ENCODE assay signal across 15 cellular contexts in genomic region chr1:1873186-1873585, GRCh38. TPM values are rescaled to one million over a fixed set of nuclear protein-coding genes. Genes with fewer than 3 reads are reported as not detected.
DNase-seq lines count a peak whose midpoint lies in the region; ATAC-seq and TF ChIP-seq lines count a peak whose summit lies in the region.
"Had no signal": no experiment of that assay in that cellular context is flagged by ENCODE, and none has a peak within 500 bp of the region (broad histone marks: within the 10 kb centered on the region; RNA-seq: fewer than 3 reads in every experiment).

No MANE protein-coding gene starts in this region.

- no peak for TF ChIP-seq POLR2A in prostate gland (IDR thresholded peaks at IDR 0.05)

- no peaks in the 10 kb centered on the region for H3K27me3 Mint-ChIP-seq in T-helper 17 cell
- H3K27me3 Mint-ChIP-seq: stimulated activated memory B cell treated with anti-CD40 and anti-IgM and Interleukin-4, amounts not matched to agents 10 μg/mL and 1 μg/mL and 100 μg/mL, for 72 hours had no signal

- H3K4me1 Mint-ChIP-seq in T-helper 17 cell = peaks cover 67% of the 10 kb centered on the region

- H3K36me3 Mint-ChIP-seq in T-helper 17 cell (ENCODE audit: low read depth) = peaks cover 10% of the 10 kb centered on the region

- H3K36me3 ChIP-seq in prostate gland = no peaks in the 10 kb centered on the region
- 0 out of 2 replicates have a peak, but pooled peaks cover 5% of the 10 kb centered on the region for H3K36me3 ChIP-seq in PC-9 (ENCODE audit: low read depth)

- peaks cover 90% of the 10 kb centered on the region for H4K20me1 ChIP-seq in PC-9 (ENCODE audit: insufficient read depth)

- H3K79me2 ChIP-seq in PC-9 (ENCODE audit: low read depth) = peaks cover 97% of the 10 kb centered on the region

- peaks cover 4% of the 10 kb centered on the region; the same call in 1 of the 2 replicates for H3F3A ChIP-seq in PC-9 (ENCODE audit: insufficient read depth, low read depth)

- ATAC-seq in T-helper 17 cell (no peak), left cardiac atrium (peak; percentile 89 to 94), GM18870 (IDR thresholded peaks at IDR 0.05; ENCODE audit: unreplicated experiment) (no peak), GM21515 (IDR thresholded peaks at IDR 0.05; ENCODE audit: unreplicated experiment) (no peak)
- ATAC-seq: stimulated activated memory B cell treated with anti-CD40 and anti-IgM and Interleukin-4, amounts not matched to agents 10 μg/mL and 1 μg/mL and 100 μg/mL, for 72 hours had no signal

- BruUV-seq in PC-9 (replicated peaks; lab: Mats Ljungman, UMichigan) = no TSS peak

- POLR2A ChIA-PET in PC-9 (lab: Charles Lee; ENCODE audit: unreplicated experiment) = no interaction called here

- H3K27me3 ChIP-seq in prostate gland (replicated peaks; ENCODE audit: insufficient read depth) (no peaks in the 10 kb centered on the region), PC-9 (ENCODE audit: insufficient read depth, low read depth) (no peaks in the 10 kb centered on the region)
- H3K27me3 ChIP-seq: BE2C had no signal

- intact Hi-C loops in left cardiac atrium (cut with DNase I) = no loop called here
- intact Hi-C loops in prostate gland (cut with DNase I) = no loop called here
- intact Hi-C loops in PC-9 (cut with micrococcal nuclease; ENCODE audit: unreplicated experiment) = no loop called here

- H3K4me1 ChIP-seq in prostate gland (replicated peaks) (no peaks in the 10 kb centered on the region), PC-9 (replicated peaks; ENCODE audit: insufficient read depth) (no peaks in the 10 kb centered on the region)
- H3K4me1 ChIP-seq: BE2C had no signal

- H3K4me2 ChIP-seq in PC-9 = no peak overlapping the region

- H3K27ac ChIP-seq in prostate gland = no peak overlapping the region
- H3K27ac ChIP-seq in PC-9 = no peak overlapping the region

- CTCF ChIA-PET in PC-9 (lab: Charles Lee) = no interaction called here

- no peaks in the 10 kb centered on the region for H3K9me2 ChIP-seq in PC-9 (ENCODE audit: insufficient read depth)

- H3K4me3 ChIP-seq in prostate gland (no peak overlapping the region), PC-9 (no peak overlapping the region)

- H3K4me3 Mint-ChIP-seq in T-helper 17 cell = peak overlapping the region; percentile 79
- H3K4me3 Mint-ChIP-seq: stimulated activated memory B cell treated with anti-CD40 and anti-IgM and Interleukin-4, amounts not matched to agents 10 μg/mL and 1 μg/mL and 100 μg/mL, for 72 hours had no signal

- H2AFZ ChIP-seq in PC-9 = no peak overlapping the region

- H3K9me3 ChIP-seq in T-helper 17 cell (ENCODE audit: control insufficient read depth, low read length, poor library complexity, severe bottlenecking) (no peaks in the 10 kb centered on the region), prostate gland (no peaks in the 10 kb centered on the region), PC-9 (ENCODE audit: insufficient read depth, low read depth) (no peaks in the 10 kb centered on the region)
- H3K9me3 ChIP-seq: BE2C had no signal

- DNase-seq in COLO829 (ENCODE audit: low spot score) (peak; percentile 34), T-helper 17 cell (no peak), left cardiac atrium (peak; percentile 66), prostate gland (ENCODE audit: low spot score) (peak; percentile 33), PC-9 (no peak), NCI-H1417 treated with DMSO at 0.1 percent for 48 hours (lab: John Stamatoyannopoulos, UW) (no peak)
- DNase-seq: BE2C; GDM1; NCI-H2171; occipital lobe; stimulated activated CD4-positive, alpha-beta T cell treated with anti-CD3 and anti-CD28 coated beads, Interleukin-1b, Interleukin-23, amount 100 ng/mL, for 48 hours had no signal

- H3K27ac Mint-ChIP-seq in T-helper 17 cell = peak overlapping the region; percentile 95

- WGBS in prostate gland = 56% methylated on average over 2 of the region's 2 CpGs

- TF ChIP-seq CTCF in prostate gland (IDR thresholded peaks at IDR 0.05) (no peak), PC-9 (conservative IDR thresholded peaks at IDR 0.05) (no peak)

RNA-seq across cellular contexts. Expression of gene GNB1, which starts 17.7 kb away (rescaled TPM):
- total RNA-seq in T-helper 17 cell (100 to 1,000 TPM; 236 to 255 TPM), left cardiac atrium (100 to 1,000 TPM; 188 to 206 TPM), prostate gland (100 to 1,000 TPM; 163 to 233 TPM), PC-9 (2021) (257 and 286 TPM in 2 replicates)

RNA-seq across cellular contexts. Expression of gene CALML6, which starts 41.9 kb away (rescaled TPM):
- total RNA-seq in T-helper 17 cell (under 1 TPM; 0.35 to 0.55 TPM), left cardiac atrium (under 1 TPM in 1 of 2 donors, not detected in 1; 0.21 TPM), prostate gland (under 1 TPM; 0.18 to 0.28 TPM), PC-9 (2021) (2.1 and 3.9 TPM in 2 replicates)
- total RNA-seq: occipital lobe had no signal

RNA-seq across cellular contexts. Expression of gene TMEM52, which starts 45.9 kb away (rescaled TPM):
- total RNA-seq in T-helper 17 cell = under 1 TPM in 1 of 2 donors, not detected in 1; 0.52 TPM
- total RNA-seq in left cardiac atrium = under 1 TPM; 0.68 to 0.82 TPM
- 10 to 100 TPM in 1 of 2 donors, 1 to 10 TPM in 1; 7.8 to 43.3 TPM for total RNA-seq in prostate gland
- 7.4 and 8.5 TPM in 2 replicates for total RNA-seq in PC-9 (2021)
- total RNA-seq: T-helper 2 cell treated with Interferon-gamma antibody and Interleukin-4, amounts not matched to agents 100 ng/mL and 5 ng/mL, for 36 hours had no signal

Comparison
In these comparisons a context has a peak if more than half of its experiments do, and no peak if none do; other contexts are left out.
1. DNase-seq: peak in COLO829 (single experiment), left cardiac atrium (single experiment) and prostate gland (single experiment); none in T-helper 17 cell (0 of 3), PC-9 (0 of 2) and NCI-H1417 treated with DMSO at 0.1 percent for 48 hours (single experiment).
2. ATAC-seq: peak in left cardiac atrium (2 of 2); none in T-helper 17 cell (single experiment), GM18870 (single experiment) and GM21515 (single experiment).